14 cellular contexts compared by ENCODE assay signal in the genomic region with DNA sequence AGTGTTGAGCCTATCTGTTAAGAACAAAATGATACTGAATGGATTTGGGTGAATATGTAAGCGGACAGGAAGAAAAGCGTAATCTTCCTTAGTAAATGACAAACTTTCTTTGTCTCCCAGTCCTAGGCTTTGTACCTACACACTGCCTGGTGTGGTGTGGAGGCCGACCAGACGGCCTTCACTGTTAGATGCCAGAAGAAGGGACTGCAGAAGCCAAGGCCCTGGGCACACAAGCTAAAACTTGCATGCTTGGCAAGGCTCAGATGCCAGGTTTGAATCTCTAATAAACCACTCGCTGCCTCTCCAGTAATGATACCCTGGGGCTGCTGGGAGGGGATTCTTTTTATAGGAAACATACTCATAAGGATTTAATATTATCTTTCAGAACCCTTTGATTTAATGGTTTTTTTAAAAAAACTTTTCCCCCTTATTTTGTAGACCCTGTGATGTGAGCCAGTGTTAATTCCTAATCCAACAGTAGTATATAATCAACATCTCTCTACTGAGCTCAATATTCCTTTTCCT.
A peak's percentile ranks its signal among the peaks of the same experiment; 100 is the strongest.
DNase-seq lines count a peak whose midpoint lies in the region; ATAC-seq, FAIRE-seq and TF ChIP-seq lines count a peak whose summit lies in the region.
"Had no signal": no experiment of that assay in that cellular context is flagged by ENCODE, and none has a peak within 500 bp of the region (broad histone marks: within the 10 kb centered on the region; RNA-seq: fewer than 3 reads in every experiment).

No MANE protein-coding gene starts in this region.

- H3K4me3 Mint-ChIP-seq in natural killer cell: no peak overlapping the region

- DNase-seq in D721Med (ENCODE audit: insufficient read length, low spot score): no peak
- DNase-seq in cerebellar cortex (ENCODE audit: low spot score): peak; percentile 74
- no peak for DNase-seq in natural killer cell
- DNase-seq in left lung: no peak
- no peak for DNase-seq in SIG-M5 (lab: John Stamatoyannopoulos, UW)
- DNase-seq in SHP77 (lab: John Stamatoyannopoulos, UW): no peak
- DNase-seq: activated CD4-positive, alpha-beta T cell treated with anti-CD3 and anti-CD28 coated beads, Interleukin-2, amount 50 U/mL, for 48 hours; activated naive CD4-positive, alpha-beta T cell; KBM-7; kidney; NCI-H1930; ovary had no signal

- H3K79me2 ChIP-seq in Loucy (ENCODE audit: insufficient read depth, low read length): peaks cover 99% of the 10 kb centered on the region

- H3K4me2 ChIP-seq in Loucy (ENCODE audit: low read depth, low read length, poor library complexity, severe bottlenecking): peak overlapping the region; percentile 14

- no peaks in the 10 kb centered on the region for H3K27me3 ChIP-seq in Loucy (ENCODE audit: insufficient read depth, low read length, poor library complexity, severe bottlenecking)
- no peaks in the 10 kb centered on the region for H3K27me3 ChIP-seq in left lung
- H3K27me3 ChIP-seq: ovary had no signal

- peak overlapping the region; percentile 26 for H3K9ac ChIP-seq in Loucy (ENCODE audit: low read depth, low read length, poor library complexity, severe bottlenecking)

- no peak overlapping the region for H2AFZ ChIP-seq in Loucy (ENCODE audit: low read length)

- H3K4me3 ChIP-seq in Loucy (ENCODE audit: low read length, poor library complexity, severe bottlenecking) (no peak overlapping the region), left lung (no peak overlapping the region)
- H3K4me3 ChIP-seq: ovary had no signal

- no peak for TF ChIP-seq CTCF in D721Med (IDR thresholded peaks at IDR 0.05; ENCODE audit: insufficient read depth, missing control alignments)
- TF ChIP-seq CTCF in Loucy (conservative IDR thresholded peaks at IDR 0.05; ENCODE audit: low read length): no peak
- TF ChIP-seq CTCF in natural killer cell (IDR thresholded peaks at IDR 0.05): no peak
- no peak for TF ChIP-seq CTCF in left lung (IDR thresholded peaks at IDR 0.05)

- peaks cover 60 to 65% of the 10 kb centered on the region in 2 donors for H3K4me1 Mint-ChIP-seq in natural killer cell

- no peaks in the 10 kb centered on the region for H3K9me3 Mint-ChIP-seq in natural killer cell

- H3K36me3 Mint-ChIP-seq in natural killer cell: peaks cover 16% of the 10 kb centered on the region

- peak overlapping the region; percentile 41 to 50 for H3K27ac Mint-ChIP-seq in natural killer cell

- H3K4me1 ChIP-seq in Loucy (ENCODE audit: insufficient read depth, low read length, poor library complexity, severe bottlenecking) (peaks cover 46% of the 10 kb centered on the region), left lung (peaks cover 11 to 43% of the 10 kb centered on the region in 2 donors)

- H3K36me3 ChIP-seq in Loucy (ENCODE audit: insufficient read depth, low read length) (peaks cover 96% of the 10 kb centered on the region), left lung (peaks cover 0 to 14% of the 10 kb centered on the region in 2 donors)
- H3K36me3 ChIP-seq: ovary had no signal

- no peaks in the 10 kb centered on the region for H3K9me2 ChIP-seq in Loucy (replicated peaks; ENCODE audit: low read depth, low read length)

- H3F3A ChIP-seq in Loucy (ENCODE audit: low read depth): peaks cover 16% of the 10 kb centered on the region

- H3K9me3 ChIP-seq in Loucy (ENCODE audit: insufficient read depth, low read depth, low read length) (no peaks in the 10 kb centered on the region), left lung (no peaks in the 10 kb centered on the region)
- H3K9me3 ChIP-seq: ovary had no signal

- intact Hi-C loops in natural killer cell (cut with micrococcal nuclease) (loop anchor here (5.0 kb wide), 1 partner anchor 35 kb away; no protein-coding TSS in a partner anchor), left lung (cut with DNase I) (no loop called here)

- H4K20me1 ChIP-seq in Loucy (ENCODE audit: insufficient read depth, low read length, poor library complexity, severe bottlenecking): peaks cover 100% of the 10 kb centered on the region

- no peak overlapping the region for H3K27ac ChIP-seq in left lung
- H3K27ac ChIP-seq: ovary had no signal

- no peak for ATAC-seq in natural killer cell
- no peak for ATAC-seq in HG03135 (IDR thresholded peaks at IDR 0.05; ENCODE audit: unreplicated experiment)
- no peak for ATAC-seq in left lung

- FAIRE-seq in D721Med (lab: Jason Lieb, UNC): peak; percentile 89
- FAIRE-seq: kidney had no signal

- H3K27me3 Mint-ChIP-seq in natural killer cell (ENCODE audit: low read depth in 2 of 2): no peaks in the 10 kb centered on the region
